ENCODE assay signal across 1 cellular context in the genomic region with DNA sequence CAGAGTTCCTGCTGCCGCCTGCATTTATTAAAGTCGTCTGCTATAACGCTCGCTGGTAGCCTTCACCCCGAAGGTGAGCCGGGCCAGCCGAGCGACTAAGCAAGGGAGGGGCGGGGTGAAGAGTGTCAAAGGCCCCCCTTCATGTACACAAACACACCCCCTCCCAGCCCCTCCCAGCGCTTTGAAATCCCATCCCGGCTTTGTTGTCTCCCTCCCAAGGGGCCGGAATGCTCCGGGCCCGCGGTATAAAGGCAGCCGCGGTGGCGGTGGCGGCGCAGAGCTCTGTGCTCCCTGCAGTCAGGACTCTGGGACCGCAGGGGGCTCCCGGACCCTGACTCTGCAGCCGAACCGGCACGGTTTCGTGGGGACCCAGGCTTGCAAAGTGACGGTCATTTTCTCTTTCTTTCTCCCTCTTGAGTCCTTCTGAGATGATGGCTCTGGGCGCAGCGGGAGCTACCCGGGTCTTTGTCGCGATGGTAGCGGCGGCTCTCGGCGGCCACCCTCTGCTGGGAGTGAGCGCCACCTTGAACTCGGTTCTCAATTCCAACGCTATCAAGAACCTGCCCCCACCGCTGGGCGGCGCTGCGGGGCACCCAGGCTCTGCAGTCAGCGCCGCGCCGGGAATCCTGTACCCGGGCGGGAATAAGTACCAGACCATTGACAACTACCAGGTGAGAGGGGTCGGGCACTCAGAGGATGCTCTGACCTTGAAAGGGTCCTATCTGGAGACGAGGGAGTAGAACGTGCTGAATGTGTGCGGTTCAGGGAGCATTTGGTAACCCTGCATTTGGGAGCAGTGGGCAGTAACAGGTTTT.
A peak's percentile ranks its signal among the peaks of the same experiment; 100 is the strongest.
TF ChIP-seq lines count a peak whose summit lies in the region.

Gene DKK1 (plus strand): TSS at position 275 of the 815 bp plus-strand sequence. CDS start 154 bp downstream, at position 429.

TF ChIP-seq in HepG2, 621 proteins besides CTCF, POLR2A, EP300 and RAD21 (continued from another document and continues in another):
- TF ChIP-seq RFX1 (IDR thresholded peaks at IDR 0.05), result no peak
- peak; percentile 39; the same call in 1 of the 2 replicates for TF ChIP-seq PPARG (CRISPR knock-in tag; conservative IDR thresholded peaks at IDR 0.05)
- TF ChIP-seq SOX5 (CRISPR knock-in tag; IDR thresholded peaks at IDR 0.05; ENCODE audit: borderline replicate concordance), result peak; percentile 84
- peak; percentile 99 for TF ChIP-seq POLR2G (IDR thresholded peaks at IDR 0.05; ENCODE audit: low read depth, low read length)
- TF ChIP-seq KLF15 (CRISPR knock-in tag; IDR thresholded peaks at IDR 0.05; ENCODE audit: borderline replicate concordance), result 0 out of 2 replicates have a peak, but pooled peaks have one; percentile 37
- TF ChIP-seq ZNF572 (CRISPR knock-in tag; IDR thresholded peaks at IDR 0.05), result peak; percentile 48; the same call in 1 of the 2 replicates
- no peak for TF ChIP-seq EZH2 (conservative IDR thresholded peaks at IDR 0.05; ENCODE audit: low read depth, low read length)
- TF ChIP-seq ZNF674 (CRISPR knock-in tag; IDR thresholded peaks at IDR 0.05; ENCODE audit: low read depth), result peak; percentile 76; the same call in 1 of the 2 replicates
- TF ChIP-seq KLF11 (CRISPR knock-in tag; IDR thresholded peaks at IDR 0.05), result no peak; the same call in 1 of the 2 replicates
- peak; percentile 57; the same call in 1 of the 2 replicates for TF ChIP-seq KDM1A (CRISPR knock-in tag; IDR thresholded peaks at IDR 0.05)
- TF ChIP-seq HDAC2 (CRISPR knock-in tag; IDR thresholded peaks at IDR 0.05), result peak; percentile 30; the same call in 1 of the 2 replicates
- 0 out of 2 replicates have a peak, but pooled peaks have one; percentile 67 for TF ChIP-seq ZBTB42 (CRISPR knock-in tag; IDR thresholded peaks at IDR 0.05)
- peak; percentile 93; the same call in 1 of the 2 replicates for TF ChIP-seq ZNF205 (CRISPR knock-in tag; IDR thresholded peaks at IDR 0.05)
- no peak for TF ChIP-seq ZZZ3 (CRISPR knock-in tag; IDR thresholded peaks at IDR 0.05; ENCODE audit: borderline replicate concordance)
- peak; percentile 15 for TF ChIP-seq SKI (IDR thresholded peaks at IDR 0.05; ENCODE audit: partially characterized antibody)
- 0 out of 2 replicates have a peak, but pooled peaks have one; percentile 32 for TF ChIP-seq NKX3-1 (CRISPR knock-in tag; IDR thresholded peaks at IDR 0.05)
- no peak; the same call in 1 of the 2 replicates for TF ChIP-seq ZNF552 (CRISPR knock-in tag; IDR thresholded peaks at IDR 0.05; ENCODE audit: borderline replicate concordance)
- TF ChIP-seq NRL (CRISPR knock-in tag; IDR thresholded peaks at IDR 0.05; ENCODE audit: borderline replicate concordance), result peak; percentile 83; the same call in 1 of the 2 replicates
- TF ChIP-seq, protein P1, sequence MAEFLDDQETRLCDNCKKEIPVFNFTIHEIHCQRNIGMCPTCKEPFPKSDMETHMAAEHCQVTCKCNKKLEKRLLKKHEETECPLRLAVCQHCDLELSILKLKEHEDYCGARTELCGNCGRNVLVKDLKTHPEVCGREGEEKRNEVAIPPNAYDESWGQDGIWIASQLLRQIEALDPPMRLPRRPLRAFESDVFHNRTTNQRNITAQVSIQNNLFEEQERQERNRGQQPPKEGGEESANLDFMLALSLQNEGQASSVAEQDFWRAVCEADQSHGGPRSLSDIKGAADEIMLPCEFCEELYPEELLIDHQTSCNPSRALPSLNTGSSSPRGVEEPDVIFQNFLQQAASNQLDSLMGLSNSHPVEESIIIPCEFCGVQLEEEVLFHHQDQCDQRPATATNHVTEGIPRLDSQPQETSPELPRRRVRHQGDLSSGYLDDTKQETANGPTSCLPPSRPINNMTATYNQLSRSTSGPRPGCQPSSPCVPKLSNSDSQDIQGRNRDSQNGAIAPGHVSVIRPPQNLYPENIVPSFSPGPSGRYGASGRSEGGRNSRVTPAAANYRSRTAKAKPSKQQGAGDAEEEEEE (CRISPR knock-in tag; IDR thresholded peaks at IDR 0.05; ENCODE audit: borderline replicate concordance), result no peak
- peak; percentile 54; the same call in 1 of the 2 replicates for TF ChIP-seq ZNF569 (CRISPR knock-in tag; IDR thresholded peaks at IDR 0.05; ENCODE audit: borderline replicate concordance)
- no peak for TF ChIP-seq SIN3B (IDR thresholded peaks at IDR 0.05; ENCODE audit: low read length)
- TF ChIP-seq ZNF562 (CRISPR knock-in tag; IDR thresholded peaks at IDR 0.05; ENCODE audit: borderline replicate concordance), result no peak
- no peak for TF ChIP-seq ZFX (CRISPR knock-in tag; IDR thresholded peaks at IDR 0.05; ENCODE audit: low read depth)
- 0 out of 2 replicates have a peak, but pooled peaks have one; percentile 66 for TF ChIP-seq ZSCAN20 (CRISPR knock-in tag; IDR thresholded peaks at IDR 0.05; ENCODE audit: borderline replicate concordance)
- TF ChIP-seq GABPA (IDR thresholded peaks at IDR 0.05; ENCODE audit: low read depth, low read length), result no peak
- TF ChIP-seq GABPA (CRISPR knock-in tag; IDR thresholded peaks at IDR 0.05; ENCODE audit: low read depth), result 0 out of 2 replicates have a peak, but pooled peaks have one; percentile 30
- 0 out of 2 replicates have a peak, but pooled peaks have one; percentile 52 for TF ChIP-seq ZNF431 (CRISPR knock-in tag; IDR thresholded peaks at IDR 0.05; ENCODE audit: borderline replicate concordance, low read depth)
- no peak for TF ChIP-seq ZBTB7A (CRISPR knock-in tag; IDR thresholded peaks at IDR 0.05)
- TF ChIP-seq CAMTA2 (CRISPR knock-in tag; IDR thresholded peaks at IDR 0.05; ENCODE audit: borderline replicate concordance), result no peak
- TF ChIP-seq PAX8 (CRISPR knock-in tag; IDR thresholded peaks at IDR 0.05; ENCODE audit: borderline replicate concordance), result no peak
- TF ChIP-seq HNRNPH1 (optimal IDR thresholded peaks at IDR 0.05; ENCODE audit: low read depth, low read length), result no peak
- no peak for TF ChIP-seq PTBP1 (IDR thresholded peaks at IDR 0.05; ENCODE audit: low read depth, low read length, poor library complexity, severe bottlenecking)
- peak; percentile 79; the same call in 1 of the 2 replicates for TF ChIP-seq PHF21A (CRISPR knock-in tag; IDR thresholded peaks at IDR 0.05)
- TF ChIP-seq, protein P2, sequence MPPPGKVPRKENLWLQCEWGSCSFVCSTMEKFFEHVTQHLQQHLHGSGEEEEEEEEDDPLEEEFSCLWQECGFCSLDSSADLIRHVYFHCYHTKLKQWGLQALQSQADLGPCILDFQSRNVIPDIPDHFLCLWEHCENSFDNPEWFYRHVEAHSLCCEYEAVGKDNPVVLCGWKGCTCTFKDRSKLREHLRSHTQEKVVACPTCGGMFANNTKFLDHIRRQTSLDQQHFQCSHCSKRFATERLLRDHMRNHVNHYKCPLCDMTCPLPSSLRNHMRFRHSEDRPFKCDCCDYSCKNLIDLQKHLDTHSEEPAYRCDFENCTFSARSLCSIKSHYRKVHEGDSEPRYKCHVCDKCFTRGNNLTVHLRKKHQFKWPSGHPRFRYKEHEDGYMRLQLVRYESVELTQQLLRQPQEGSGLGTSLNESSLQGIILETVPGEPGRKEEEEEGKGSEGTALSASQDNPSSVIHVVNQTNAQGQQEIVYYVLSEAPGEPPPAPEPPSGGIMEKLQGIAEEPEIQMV (CRISPR knock-in tag; IDR thresholded peaks at IDR 0.05; ENCODE audit: low read depth), result no peak
- no peak for TF ChIP-seq ZNF44 (CRISPR knock-in tag; IDR thresholded peaks at IDR 0.05)
- no peak for TF ChIP-seq KLF13 (CRISPR knock-in tag; IDR thresholded peaks at IDR 0.05)
- TF ChIP-seq ZFP91 (CRISPR knock-in tag; IDR thresholded peaks at IDR 0.05; ENCODE audit: borderline replicate concordance), result peak; percentile 87
- TF ChIP-seq, protein P3, sequence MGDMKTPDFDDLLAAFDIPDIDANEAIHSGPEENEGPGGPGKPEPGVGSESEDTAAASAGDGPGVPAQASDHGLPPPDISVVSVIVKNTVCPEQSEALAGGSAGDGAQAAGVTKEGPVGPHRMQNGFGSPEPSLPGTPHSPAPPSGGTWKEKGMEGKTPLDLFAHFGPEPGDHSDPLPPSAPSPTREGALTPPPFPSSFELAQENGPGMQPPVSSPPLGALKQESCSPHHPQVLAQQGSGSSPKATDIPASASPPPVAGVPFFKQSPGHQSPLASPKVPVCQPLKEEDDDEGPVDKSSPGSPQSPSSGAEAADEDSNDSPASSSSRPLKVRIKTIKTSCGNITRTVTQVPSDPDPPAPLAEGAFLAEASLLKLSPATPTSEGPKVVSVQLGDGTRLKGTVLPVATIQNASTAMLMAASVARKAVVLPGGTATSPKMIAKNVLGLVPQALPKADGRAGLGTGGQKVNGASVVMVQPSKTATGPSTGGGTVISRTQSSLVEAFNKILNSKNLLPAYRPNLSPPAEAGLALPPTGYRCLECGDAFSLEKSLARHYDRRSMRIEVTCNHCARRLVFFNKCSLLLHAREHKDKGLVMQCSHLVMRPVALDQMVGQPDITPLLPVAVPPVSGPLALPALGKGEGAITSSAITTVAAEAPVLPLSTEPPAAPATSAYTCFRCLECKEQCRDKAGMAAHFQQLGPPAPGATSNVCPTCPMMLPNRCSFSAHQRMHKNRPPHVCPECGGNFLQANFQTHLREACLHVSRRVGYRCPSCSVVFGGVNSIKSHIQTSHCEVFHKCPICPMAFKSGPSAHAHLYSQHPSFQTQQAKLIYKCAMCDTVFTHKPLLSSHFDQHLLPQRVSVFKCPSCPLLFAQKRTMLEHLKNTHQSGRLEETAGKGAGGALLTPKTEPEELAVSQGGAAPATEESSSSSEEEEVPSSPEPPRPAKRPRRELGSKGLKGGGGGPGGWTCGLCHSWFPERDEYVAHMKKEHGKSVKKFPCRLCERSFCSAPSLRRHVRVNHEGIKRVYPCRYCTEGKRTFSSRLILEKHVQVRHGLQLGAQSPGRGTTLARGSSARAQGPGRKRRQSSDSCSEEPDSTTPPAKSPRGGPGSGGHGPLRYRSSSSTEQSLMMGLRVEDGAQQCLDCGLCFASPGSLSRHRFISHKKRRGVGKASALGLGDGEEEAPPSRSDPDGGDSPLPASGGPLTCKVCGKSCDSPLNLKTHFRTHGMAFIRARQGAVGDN (CRISPR knock-in tag; IDR thresholded peaks at IDR 0.05), result peak; percentile 79
- no peak for TF ChIP-seq ARNT (IDR thresholded peaks at IDR 0.05)
- no peak for TF ChIP-seq MBNL3 (CRISPR knock-in tag; conservative IDR thresholded peaks at IDR 0.05)
- no peak for TF ChIP-seq U2AF1 (optimal IDR thresholded peaks at IDR 0.05; ENCODE audit: low read depth, low read length)
- TF ChIP-seq, protein P4, sequence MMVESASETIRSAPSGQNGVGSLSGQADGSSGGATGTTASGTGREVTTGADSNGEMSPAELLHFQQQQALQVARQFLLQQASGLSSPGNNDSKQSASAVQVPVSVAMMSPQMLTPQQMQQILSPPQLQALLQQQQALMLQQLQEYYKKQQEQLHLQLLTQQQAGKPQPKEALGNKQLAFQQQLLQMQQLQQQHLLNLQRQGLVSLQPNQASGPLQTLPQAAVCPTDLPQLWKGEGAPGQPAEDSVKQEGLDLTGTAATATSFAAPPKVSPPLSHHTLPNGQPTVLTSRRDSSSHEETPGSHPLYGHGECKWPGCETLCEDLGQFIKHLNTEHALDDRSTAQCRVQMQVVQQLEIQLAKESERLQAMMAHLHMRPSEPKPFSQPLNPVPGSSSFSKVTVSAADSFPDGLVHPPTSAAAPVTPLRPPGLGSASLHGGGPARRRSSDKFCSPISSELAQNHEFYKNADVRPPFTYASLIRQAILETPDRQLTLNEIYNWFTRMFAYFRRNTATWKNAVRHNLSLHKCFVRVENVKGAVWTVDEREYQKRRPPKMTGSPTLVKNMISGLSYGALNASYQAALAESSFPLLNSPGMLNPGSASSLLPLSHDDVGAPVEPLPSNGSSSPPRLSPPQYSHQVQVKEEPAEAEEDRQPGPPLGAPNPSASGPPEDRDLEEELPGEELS (CRISPR knock-in tag; IDR thresholded peaks at IDR 0.05), result peak; percentile 92
- no peak for TF ChIP-seq SP2 (CRISPR knock-in tag; IDR thresholded peaks at IDR 0.05)
- no peak for TF ChIP-seq SSRP1 (CRISPR knock-in tag; IDR thresholded peaks at IDR 0.05)
- TF ChIP-seq ZBTB10 (CRISPR knock-in tag; IDR thresholded peaks at IDR 0.05; ENCODE audit: borderline replicate concordance), result 0 out of 2 replicates have a peak, but pooled peaks have one; percentile 20
- TF ChIP-seq, protein P5, sequence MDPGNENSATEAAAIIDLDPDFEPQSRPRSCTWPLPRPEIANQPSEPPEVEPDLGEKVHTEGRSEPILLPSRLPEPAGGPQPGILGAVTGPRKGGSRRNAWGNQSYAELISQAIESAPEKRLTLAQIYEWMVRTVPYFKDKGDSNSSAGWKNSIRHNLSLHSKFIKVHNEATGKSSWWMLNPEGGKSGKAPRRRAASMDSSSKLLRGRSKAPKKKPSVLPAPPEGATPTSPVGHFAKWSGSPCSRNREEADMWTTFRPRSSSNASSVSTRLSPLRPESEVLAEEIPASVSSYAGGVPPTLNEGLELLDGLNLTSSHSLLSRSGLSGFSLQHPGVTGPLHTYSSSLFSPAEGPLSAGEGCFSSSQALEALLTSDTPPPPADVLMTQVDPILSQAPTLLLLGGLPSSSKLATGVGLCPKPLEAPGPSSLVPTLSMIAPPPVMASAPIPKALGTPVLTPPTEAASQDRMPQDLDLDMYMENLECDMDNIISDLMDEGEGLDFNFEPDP (CRISPR knock-in tag; conservative IDR thresholded peaks at IDR 0.05), result peak; percentile 12; the same call in 1 of the 2 replicates
- TF ChIP-seq FOXA1 (IDR thresholded peaks at IDR 0.05), result no peak
- TF ChIP-seq FOXA1 (CRISPR knock-in tag; IDR thresholded peaks at IDR 0.05), result peak; percentile 88
- no peak for TF ChIP-seq ZC3H4 (CRISPR knock-in tag; IDR thresholded peaks at IDR 0.05; ENCODE audit: borderline replicate concordance)
- no peak for TF ChIP-seq JDP2 (CRISPR knock-in tag; IDR thresholded peaks at IDR 0.05; ENCODE audit: borderline replicate concordance)
